21 cellular contexts compared by ENCODE assay signal in genomic region chr5:107104040-107104773, GRCh38.
DNase-seq lines count a peak whose midpoint lies in the region; ATAC-seq and TF ChIP-seq lines count a peak whose summit lies in the region.
"Had no signal": no experiment of that assay in that cellular context is flagged by ENCODE, and none has a peak within 500 bp of the region (broad histone marks: within the 10 kb centered on the region; RNA-seq: fewer than 3 reads in every experiment).

No MANE protein-coding gene starts in this region.

- WGBS in sigmoid colon, 2 donors = 77 to 86% methylated on average over 6 of the region's 6 CpGs

- ATAC-seq in GM19023 (IDR thresholded peaks at IDR 0.05; ENCODE audit: unreplicated experiment) = peak; percentile 11
- no peak for ATAC-seq in GM23338
- peak; percentile 69 for ATAC-seq in Panc1
- no peak for ATAC-seq in HG02642 (IDR thresholded peaks at IDR 0.05; ENCODE audit: poor library complexity, unreplicated experiment)
- ATAC-seq: activated T-cell treated with anti-CD3 and anti-CD28 coated beads, Interleukin-2, amount 50 U/mL, for 72 hours; stimulated activated naive CD8-positive, alpha-beta T cell treated with anti-CD3 and anti-CD28 coated beads, Interleukin-15, amount 100 ng/mL, for 72 hours had no signal

- DNase-seq in GM23338 (ENCODE audit: low spot score) = no peak
- DNase-seq in Panc1 (ENCODE audit: low read depth, low spot score) = no peak
- DNase-seq in neural progenitor cell (ENCODE audit: low spot score) = peak; percentile 26
- DNase-seq in NCI-H2171 treated with DMSO at 0.1 percent for 48 hours (lab: John Stamatoyannopoulos, UW) = no peak
- DNase-seq in sigmoid colon = no peak
- DNase-seq in NCI-H1694 treated with DMSO at 0.1 percent for 48 hours (lab: John Stamatoyannopoulos, UW) = no peak
- DNase-seq: activated B cell treated with CpG ODN at 0.5 μM for 24 hours; activated T-cell treated with anti-CD3 and anti-CD28 coated beads, Interleukin-2, amount 50 U/mL, for 72 hours; CD4-positive, alpha-beta memory T cell; foreskin fibroblast; NCI-H2081 treated with DMSO at 0.1 percent for 48 hours; NCI-H524 treated with DMSO at 0.1 percent for 48 hours; nucleus accumbens; stimulated activated naive CD8-positive, alpha-beta T cell treated with anti-CD3 and anti-CD28 coated beads, Interleukin-15, amount 100 ng/mL, for 72 hours; T-helper 2 cell had no signal

- H3K27ac ChIP-seq in GM23338 (ENCODE audit: low read depth) (no peak overlapping the region), Panc1 (ENCODE audit: low read length) (no peak overlapping the region), neural progenitor cell (no peak overlapping the region), sigmoid colon (no peak overlapping the region)
- H3K27ac ChIP-seq: SJSA1 had no signal

- intact Hi-C loops in Panc1 (cut with micrococcal nuclease; ENCODE audit: unreplicated experiment) (loop anchor here (10.0 kb wide), 1 partner anchor 471 kb away; no protein-coding TSS in a partner anchor), sigmoid colon (cut with DNase I) (no loop called here)

- TF ChIP-seq POLR2A in sigmoid colon (IDR thresholded peaks at IDR 0.05) = no peak

- H3K9ac ChIP-seq in neural progenitor cell = no peak overlapping the region

- TF ChIP-seq CTCF in GM23338 (conservative IDR thresholded peaks at IDR 0.05; ENCODE audit: low read depth in 2 of 2) (no peak), Panc1 (IDR thresholded peaks at IDR 0.05) (no peak), neural progenitor cell (IDR thresholded peaks at IDR 0.05) (no peak), sigmoid colon (IDR thresholded peaks at IDR 0.05) (no peak)

- H3K4me1 Mint-ChIP-seq in GM23338 (peaks cover 9% of the 10 kb centered on the region), neural progenitor cell (peaks cover 3% of the 10 kb centered on the region)
- H3K4me1 Mint-ChIP-seq: activated B cell treated with CpG ODN at 0.5 μM for 24 hours; brain; CD4-positive, alpha-beta memory T cell; stimulated activated naive CD8-positive, alpha-beta T cell treated with anti-CD3 and anti-CD28 coated beads, Interleukin-15, amount 100 ng/mL, for 72 hours had no signal

- no TSS peak for BruUV-seq in Panc1 (replicated peaks; lab: Mats Ljungman, UMichigan)

- POLR2A ChIA-PET in Panc1 (lab: Charles Lee) = no interaction called here

- H3K36me3 Mint-ChIP-seq in GM23338 (ENCODE audit: low read depth) = peaks cover 4% of the 10 kb centered on the region; the same call in 1 of the 3 replicates
- H3K36me3 Mint-ChIP-seq in neural progenitor cell = no peaks in the 10 kb centered on the region
- H3K36me3 Mint-ChIP-seq: activated naive CD8-positive, alpha-beta T cell; brain; CD4-positive, alpha-beta memory T cell; type B pancreatic cell had no signal

- H3K9me3 ChIP-seq in Panc1 (ENCODE audit: control insufficient read depth, insufficient read depth, low read depth, low read length) (no peaks in the 10 kb centered on the region; the same call in 1 of the 2 replicates), neural progenitor cell (ENCODE audit: low read depth) (no peaks in the 10 kb centered on the region), sigmoid colon (no peaks in the 10 kb centered on the region)
- H3K9me3 ChIP-seq: SJSA1 had no signal

- H4K20me1 ChIP-seq in GM23338 (replicated peaks; ENCODE audit: insufficient read depth) (no peaks in the 10 kb centered on the region), neural progenitor cell (ENCODE audit: low read depth) (no peaks in the 10 kb centered on the region)

- H3K4me3 Mint-ChIP-seq in GM23338 (no peak overlapping the region), neural progenitor cell (no peak overlapping the region)
- H3K4me3 Mint-ChIP-seq: activated B cell treated with CpG ODN at 0.5 μM for 24 hours; activated naive CD8-positive, alpha-beta T cell; activated T-cell treated with anti-CD3 and anti-CD28 coated beads, Interleukin-2, amount 50 U/mL, for 72 hours; brain; CD4-positive, alpha-beta memory T cell; stimulated activated naive CD8-positive, alpha-beta T cell treated with anti-CD3 and anti-CD28 coated beads, Interleukin-15, amount 100 ng/mL, for 72 hours; type B pancreatic cell had no signal

- in situ Hi-C loops in Panc1 (cut with HindIII; ENCODE audit: low pct_unique_long_range_greater_than_20kb, low sequenced_read_pairs) = no loop called here

- peaks cover 4% of the 10 kb centered on the region for H3K27me3 Mint-ChIP-seq in GM23338 (ENCODE audit: insufficient read depth, low read depth, poor library complexity)
- no peaks in the 10 kb centered on the region for H3K27me3 Mint-ChIP-seq in neural progenitor cell (ENCODE audit: insufficient read depth, low read depth)
- H3K27me3 Mint-ChIP-seq: activated B cell treated with CpG ODN at 0.5 μM for 24 hours; activated naive CD8-positive, alpha-beta T cell; brain; CD4-positive, alpha-beta memory T cell; stimulated activated naive CD8-positive, alpha-beta T cell treated with anti-CD3 and anti-CD28 coated beads, Interleukin-15, amount 100 ng/mL, for 72 hours; type B pancreatic cell had no signal

- no peaks in the 10 kb centered on the region for H3K9me2 ChIP-seq in GM23338 (ENCODE audit: insufficient read depth)

- no peak overlapping the region for H3K4me2 ChIP-seq in GM23338
- no peak overlapping the region for H3K4me2 ChIP-seq in neural progenitor cell

- no peaks in the 10 kb centered on the region for H3K36me3 ChIP-seq in GM23338 (ENCODE audit: insufficient read depth)
- H3K36me3 ChIP-seq in Panc1 (ENCODE audit: control insufficient read depth, insufficient read depth, low read length) = no peaks in the 10 kb centered on the region
- no peaks in the 10 kb centered on the region for H3K36me3 ChIP-seq in neural progenitor cell
- no peaks in the 10 kb centered on the region for H3K36me3 ChIP-seq in sigmoid colon
- H3K36me3 ChIP-seq: SJSA1 had no signal

- H3K4me3 ChIP-seq in GM23338 (no peak overlapping the region), Panc1 (ENCODE audit: low read depth in 2 of 2, low read length in 2 of 2) (no peak overlapping the region), neural progenitor cell (no peak overlapping the region), sigmoid colon (no peak overlapping the region)
- H3K4me3 ChIP-seq: SJSA1 had no signal

- TF ChIP-seq EP300 in sigmoid colon (IDR thresholded peaks at IDR 0.05) = no peak

- H3K4me1 ChIP-seq in GM23338 (ENCODE audit: insufficient read depth) (peaks cover 3% of the 10 kb centered on the region; the same call in 1 of the 2 replicates), Panc1 (ENCODE audit: control insufficient read depth, insufficient read depth, low read length) (no peaks in the 10 kb centered on the region), neural progenitor cell (peaks cover 10% of the 10 kb centered on the region), sigmoid colon (no peaks in the 10 kb centered on the region)
- H3K4me1 ChIP-seq: SJSA1 had no signal

- H3K79me2 ChIP-seq in GM23338 (replicated peaks; ENCODE audit: insufficient read depth) (no peaks in the 10 kb centered on the region), neural progenitor cell (ENCODE audit: low read depth) (no peaks in the 10 kb centered on the region)

- peaks cover 10% of the 10 kb centered on the region; the same call in 2 of the 3 replicates for H3K9me3 Mint-ChIP-seq in GM23338
- H3K9me3 Mint-ChIP-seq in neural progenitor cell = peaks cover 7% of the 10 kb centered on the region
- H3K9me3 Mint-ChIP-seq: activated B cell treated with CpG ODN at 0.5 μM for 24 hours; activated T-cell treated with anti-CD3 and anti-CD28 coated beads, Interleukin-2, amount 50 U/mL, for 72 hours; stimulated activated naive CD8-positive, alpha-beta T cell treated with anti-CD3 and anti-CD28 coated beads, Interleukin-15, amount 100 ng/mL, for 72 hours had no signal

- no peaks in the 10 kb centered on the region for H3K27me3 ChIP-seq in GM23338 (ENCODE audit: insufficient read depth)
- H3K27me3 ChIP-seq in Panc1 (ENCODE audit: control insufficient read depth, insufficient read depth, low read length) = no peaks in the 10 kb centered on the region
- no peaks in the 10 kb centered on the region for H3K27me3 ChIP-seq in neural progenitor cell
- no peaks in the 10 kb centered on the region for H3K27me3 ChIP-seq in sigmoid colon
- H3K27me3 ChIP-seq: SJSA1 had no signal

- no peak overlapping the region for H3K27ac Mint-ChIP-seq in GM23338
- H3K27ac Mint-ChIP-seq in neural progenitor cell = no peak overlapping the region
- H3K27ac Mint-ChIP-seq: activated B cell treated with CpG ODN at 0.5 μM for 24 hours; activated naive CD8-positive, alpha-beta T cell; activated T-cell treated with anti-CD3 and anti-CD28 coated beads, Interleukin-2, amount 50 U/mL, for 72 hours; CD4-positive, alpha-beta memory T cell; stimulated activated naive CD8-positive, alpha-beta T cell treated with anti-CD3 and anti-CD28 coated beads, Interleukin-15, amount 100 ng/mL, for 72 hours; type B pancreatic cell had no signal

- H2AFZ ChIP-seq in GM23338 (peak overlapping the region; percentile 57), neural progenitor cell (replicated peaks) (peak overlapping the region; percentile 15)

- H3F3A ChIP-seq in GM23338 (replicated peaks; ENCODE audit: low read depth) = no peaks in the 10 kb centered on the region
- no peaks in the 10 kb centered on the region for H3F3A ChIP-seq in neural progenitor cell (ENCODE audit: low read depth)

- CTCF ChIA-PET in Panc1 (lab: Charles Lee) = no interaction called here

TF ChIP-seq in GM23338, 12 proteins besides CTCF, POLR2A, EP300 and RAD21 (continues in another document):
- TF ChIP-seq JUNB (IDR thresholded peaks at IDR 0.05; ENCODE audit: unreplicated experiment) (no peak), ZNF114 (CRISPR knock-in tag; IDR thresholded peaks at IDR 0.05) (no peak)

Comparison
In these comparisons a context has a peak if more than half of its experiments do, and no peak if none do; other contexts are left out.
1. ATAC-seq: peak in GM19023 (single experiment) and Panc1 (single experiment); none in GM23338 (single experiment) and HG02642 (single experiment).